8 cellular contexts compared by ENCODE assay signal in genomic region chr2:85327757-85328617, GRCh38.
DNase-seq lines count a peak whose midpoint lies in the region; ATAC-seq lines count a peak whose summit lies in the region.

Gene TGOLN2 (minus strand): TSS chr2:85327989. CDS start chr2:85327962, 27 bp downstream.

- ATAC-seq in GM19324 (IDR thresholded peaks at IDR 0.05; ENCODE audit: low FRiP score, unreplicated experiment), result peak; percentile 90
- ATAC-seq in HG03460 (IDR thresholded peaks at IDR 0.05; ENCODE audit: unreplicated experiment), result peak; percentile 90

- H4K20me1 ChIP-seq in BLaER1, result peaks cover 44% of the 10 kb centered on the region

- DNase-seq in NCI-H526 (lab: John Stamatoyannopoulos, UW), result peak; percentile 75 to 96
- peak; percentile 96 for DNase-seq in activated CD4-positive, alpha-beta T cell treated with anti-CD3 and anti-CD28 coated beads for 48 hours
- DNase-seq in stimulated activated CD4-positive, alpha-beta T cell treated with anti-CD3 and anti-CD28 coated beads, Interleukin-1b, Interleukin-23, amount 100 ng/mL, for 24 hours (ENCODE audit: low read depth in 4 of 4, low spot score in 1 of 4), result peak; percentile 77 to 92 (median 88)

- peak within 1 kb of the TSS; percentile 92 for H3K4me2 ChIP-seq in BLaER1

- H3K9me3 ChIP-seq in BLaER1, result no peaks in the 10 kb centered on the region

- H3K4me1 ChIP-seq in BLaER1, result peaks cover 46% of the 10 kb centered on the region

- H3K27ac ChIP-seq in BLaER1, result peak within 1 kb of the TSS; percentile 98
- peak within 1 kb of the TSS; percentile 94 for H3K27ac ChIP-seq in cingulate gyrus (ENCODE audit: low read depth, low read length)
- peak within 1 kb of the TSS; percentile 97 for H3K27ac ChIP-seq in layer of hippocampus (ENCODE audit: low read depth, low read length)

- H3K27me3 ChIP-seq in BLaER1 (no peaks in the 10 kb centered on the region), layer of hippocampus (ENCODE audit: control insufficient read depth, insufficient read depth, low read length) (no peaks in the 10 kb centered on the region)

- peak within 1 kb of the TSS; percentile 98 for H3K9ac ChIP-seq in BLaER1

- peaks cover 36% of the 10 kb centered on the region for H3K36me3 ChIP-seq in BLaER1

- H3K4me3 ChIP-seq in BLaER1, result peak within 1 kb of the TSS; percentile 79

Comparison
In these comparisons a context has a peak if more than half of its experiments do, and no peak if none do; other contexts are left out.
1. Peak in every context shown above with its lines: DNase-seq, ATAC-seq, H3K4me3 ChIP-seq and H3K27ac ChIP-seq.